In the genomic region with DNA sequence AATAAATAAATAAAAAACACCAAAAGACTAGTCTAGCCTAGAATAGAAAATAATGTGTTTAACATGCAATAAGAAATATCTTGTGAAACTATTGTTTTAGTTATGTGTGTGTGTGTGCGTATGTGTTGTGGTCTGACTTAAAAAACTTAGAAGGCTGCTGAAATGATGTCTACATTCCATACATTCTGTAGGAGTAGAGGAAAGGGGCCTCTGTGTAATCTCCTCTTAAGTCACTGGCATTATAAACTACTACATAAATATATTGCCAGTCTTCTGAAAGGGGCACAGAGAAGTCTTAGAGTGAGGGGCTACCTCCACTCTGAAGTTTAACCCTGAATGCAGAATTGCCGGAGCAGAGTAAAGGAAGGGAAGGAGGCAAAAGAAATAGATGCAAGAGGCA, we compare ENCODE assay signal across 16 cellular contexts.
DNase-seq lines count a peak whose midpoint lies in the region; ATAC-seq and TF ChIP-seq lines count a peak whose summit lies in the region.
"Had no signal": no experiment of that assay in that cellular context is flagged by ENCODE, and none has a peak within 500 bp of the region (broad histone marks: within the 10 kb centered on the region; RNA-seq: fewer than 3 reads in every experiment).

No MANE protein-coding gene starts in this region.

- in situ Hi-C loops in GM23248 (cut with MboI) = loop anchor here (25.0 kb wide), 1 partner anchor 390 kb away; a partner anchor contains a TSS

- H2AFZ ChIP-seq in GM23248 = no peak overlapping the region
- H2AFZ ChIP-seq in trophoblast cell (ENCODE audit: insufficient read depth, low read length, poor library complexity) = no peak overlapping the region

- ATAC-seq in HG02588 (IDR thresholded peaks at IDR 0.05; ENCODE audit: unreplicated experiment) = no peak
- no peak for ATAC-seq in activated T-cell treated with anti-CD3 and anti-CD28 coated beads, Interleukin-2, amount 50 U/mL, for 72 hours (replicated peaks in 1 of 2)
- no peak for ATAC-seq in HG03108 (IDR thresholded peaks at IDR 0.05; ENCODE audit: unreplicated experiment)
- ATAC-seq: psoas muscle had no signal

- H3K4ac ChIP-seq in trophoblast cell (ENCODE audit: low read depth, low read length) = no peak overlapping the region

- H3K36me3 ChIP-seq in GM23248 (ENCODE audit: low read depth) = no peaks in the 10 kb centered on the region
- H3K36me3 ChIP-seq in SK-N-MC (ENCODE audit: insufficient read depth, low read length) = no peaks in the 10 kb centered on the region
- H3K36me3 ChIP-seq in trophoblast cell (ENCODE audit: control insufficient read depth in 1 of 2, insufficient read depth in 2 of 2, low read length in 2 of 2) = no peaks in the 10 kb centered on the region
- H3K36me3 ChIP-seq: stomach had no signal

- H4K91ac ChIP-seq in trophoblast cell (ENCODE audit: low read depth, low read length) = peak overlapping the region; percentile 66

- no peaks in the 10 kb centered on the region for H3K27me3 Mint-ChIP-seq in activated T-cell treated with anti-CD3 and anti-CD28 coated beads, Interleukin-2, amount 50 U/mL, for 72 hours (ENCODE audit: low read depth)
- H3K27me3 Mint-ChIP-seq: CD4-positive, alpha-beta T cell had no signal

- no peaks in the 10 kb centered on the region for H3K9me2 ChIP-seq in GM23248 (ENCODE audit: insufficient read depth)

- no peak overlapping the region for H2AK5ac ChIP-seq in trophoblast cell (ENCODE audit: low read length)

- H3K14ac ChIP-seq in trophoblast cell (ENCODE audit: low read length) = no peak overlapping the region

- H3K9me3 ChIP-seq in GM23248 (ENCODE audit: low read depth) (no peaks in the 10 kb centered on the region), SK-N-MC (ENCODE audit: low read depth, low read length) (no peaks in the 10 kb centered on the region), trophoblast cell (ENCODE audit: insufficient read depth, low read depth, low read length) (no peaks in the 10 kb centered on the region)
- H3K9me3 ChIP-seq: psoas muscle, stomach had no signal

- peaks cover 32% of the 10 kb centered on the region for H3F3A ChIP-seq in GM23248 (ENCODE audit: insufficient read depth)

- no peaks in the 10 kb centered on the region for H4K20me1 ChIP-seq in GM23248 (ENCODE audit: insufficient read depth)

- WGBS in GM23248 (ENCODE audit: low coverage in 1 of 2, low lambda C conversion rate in 2 of 2, missing lambda C conversion rate in 2 of 2), 2 experiments = 56% methylated on average over 2 of the region's 2 CpGs
- WGBS in trophoblast cell (ENCODE audit: extremely low coverage, insufficient coverage, insufficient read length) = no CpG with 5 or more reads among the region's 2 CpGs

- H3K9me3 Mint-ChIP-seq in activated T-cell treated with anti-CD3 and anti-CD28 coated beads, Interleukin-2, amount 50 U/mL, for 72 hours = no peaks in the 10 kb centered on the region
- H3K9me3 Mint-ChIP-seq: CD4-positive, alpha-beta T cell had no signal

- H4K8ac ChIP-seq in trophoblast cell (ENCODE audit: low read depth, low read length) = peak overlapping the region; percentile 48

- H3K27ac ChIP-seq in GM23248 (peak overlapping the region; percentile 60), SK-N-MC (peak overlapping the region; percentile 73), trophoblast cell (ENCODE audit: low read depth, low read length) (peak overlapping the region; percentile 88)
- H3K27ac ChIP-seq: psoas muscle, stomach had no signal

- no peaks in the 10 kb centered on the region for H3K4me1 Mint-ChIP-seq in activated T-cell treated with anti-CD3 and anti-CD28 coated beads, Interleukin-2, amount 50 U/mL, for 72 hours (ENCODE audit: low read depth)

- no peaks in the 10 kb centered on the region for H3K27me3 ChIP-seq in GM23248 (replicated peaks; ENCODE audit: insufficient read depth)
- no peaks in the 10 kb centered on the region for H3K27me3 ChIP-seq in trophoblast cell (ENCODE audit: insufficient read depth, low read length)
- H3K27me3 ChIP-seq: stomach had no signal

- no peak for TF ChIP-seq CTCF in fibroblast of the aortic adventitia (IDR thresholded peaks at IDR 0.05; ENCODE audit: insufficient read depth, low read length)

- peaks cover 47% of the 10 kb centered on the region for H3K79me2 ChIP-seq in GM23248 (ENCODE audit: insufficient read depth)
- peaks cover 4% of the 10 kb centered on the region for H3K79me2 ChIP-seq in trophoblast cell (ENCODE audit: control insufficient read depth, insufficient read depth, low read length, poor library complexity)

- DNase-seq in GM23248 (peak; percentile 63), SK-N-MC (ENCODE audit: low read depth, low spot score) (no peak), fibroblast of the aortic adventitia (ENCODE audit: low read depth) (peak; percentile 65), trophoblast cell (peak in 1 of 2 donors; percentile 61), NCI-H1092 treated with DMSO at 0.1 percent for 48 hours (lab: John Stamatoyannopoulos, UW) (no peak)
- no peak for DNase-seq in activated T-cell treated with anti-CD3 and anti-CD28 coated beads, Interleukin-2, amount 50 U/mL, for 72 hours
- DNase-seq: activated CD4-positive, alpha-beta T cell treated with anti-CD3 and anti-CD28 coated beads for 1 hour; amygdala; CD4-positive, alpha-beta T cell; Karpas-422; NCI-H2081; NK-92 treated with Interleukin-12 subunit alpha and Interleukin-12 subunit beta, amount 100 ng/mL, for 24 hours; psoas muscle; stomach had no signal

- H3K4me1 ChIP-seq in GM23248 (ENCODE audit: insufficient read depth) = peaks cover 37% of the 10 kb centered on the region
- H3K4me1 ChIP-seq in trophoblast cell (ENCODE audit: control insufficient read depth in 1 of 2, insufficient read depth in 2 of 2, low read length in 2 of 2) = peaks cover 3 to 9% of the 10 kb centered on the region in 2 experiments
- H3K4me1 ChIP-seq: psoas muscle had no signal

- peak overlapping the region; percentile 50 for H3K4me3 ChIP-seq in GM23248
- peak overlapping the region; percentile 51 for H3K4me3 ChIP-seq in SK-N-MC
- no peak overlapping the region for H3K4me3 ChIP-seq in fibroblast of the aortic adventitia (ENCODE audit: low read depth, low read length)
- no peak overlapping the region for H3K4me3 ChIP-seq in trophoblast cell (ENCODE audit: low read depth, low read length)
- H3K4me3 ChIP-seq: psoas muscle, stomach had no signal

- H2BK5ac ChIP-seq in trophoblast cell (ENCODE audit: low read depth, low read length, poor library complexity) = peak overlapping the region; percentile 86

- no peak overlapping the region for H3K27ac Mint-ChIP-seq in activated T-cell treated with anti-CD3 and anti-CD28 coated beads, Interleukin-2, amount 50 U/mL, for 72 hours
- H3K27ac Mint-ChIP-seq: CD4-positive, alpha-beta T cell had no signal

- peak overlapping the region; percentile 72 for H2BK120ac ChIP-seq in trophoblast cell (ENCODE audit: insufficient read depth, low read length, poor library complexity)

- no peak overlapping the region for H3K18ac ChIP-seq in trophoblast cell (ENCODE audit: low read length)

- peak overlapping the region; percentile 82 for H3K4me2 ChIP-seq in GM23248 (ENCODE audit: unreplicated experiment)
- peak overlapping the region; percentile 57 for H3K4me2 ChIP-seq in trophoblast cell (ENCODE audit: low read length)

- no peak overlapping the region for H2BK12ac ChIP-seq in trophoblast cell (ENCODE audit: low read length)

- H4K12ac ChIP-seq in trophoblast cell (ENCODE audit: low read depth, low read length) = no peak overlapping the region

- H3K79me1 ChIP-seq in trophoblast cell (ENCODE audit: low read length) = peaks cover 16% of the 10 kb centered on the region

- H3K36me3 Mint-ChIP-seq in activated T-cell treated with anti-CD3 and anti-CD28 coated beads, Interleukin-2, amount 50 U/mL, for 72 hours (ENCODE audit: insufficient read depth in 2 of 2) = no peaks in the 10 kb centered on the region

- H3K9ac ChIP-seq in GM23248 (peak overlapping the region; percentile 25), SK-N-MC (ENCODE audit: insufficient read length) (no peak overlapping the region), trophoblast cell (ENCODE audit: low read length) (no peak overlapping the region)

- no peak overlapping the region for H3K23ac ChIP-seq in trophoblast cell (ENCODE audit: low read length)

- H3K4me3 Mint-ChIP-seq in activated T-cell treated with anti-CD3 and anti-CD28 coated beads, Interleukin-2, amount 50 U/mL, for 72 hours = no peak overlapping the region
- H3K4me3 Mint-ChIP-seq: CD4-positive, alpha-beta T cell had no signal

Comparison
In these comparisons a context has a peak if more than half of its experiments do, and no peak if none do; other contexts are left out.
1. DNase-seq: peak in GM23248 (single experiment) and fibroblast of the aortic adventitia (single experiment); none in SK-N-MC (single experiment), NCI-H1092 treated with DMSO at 0.1 percent for 48 hours (single experiment) and activated T-cell treated with anti-CD3 and anti-CD28 coated beads, Interleukin-2, amount 50 U/mL, for 72 hours (0 of 2).
2. H3K4me3 ChIP-seq: peak in GM23248 (single experiment) and SK-N-MC (single experiment); none in fibroblast of the aortic adventitia (single experiment) and trophoblast cell (single experiment).
3. Peak in every context shown above with its lines, with median percentiles within 50 percentile points of each other: H3K27ac ChIP-seq.